15 cellular contexts compared by ENCODE assay signal in the genomic region with DNA sequence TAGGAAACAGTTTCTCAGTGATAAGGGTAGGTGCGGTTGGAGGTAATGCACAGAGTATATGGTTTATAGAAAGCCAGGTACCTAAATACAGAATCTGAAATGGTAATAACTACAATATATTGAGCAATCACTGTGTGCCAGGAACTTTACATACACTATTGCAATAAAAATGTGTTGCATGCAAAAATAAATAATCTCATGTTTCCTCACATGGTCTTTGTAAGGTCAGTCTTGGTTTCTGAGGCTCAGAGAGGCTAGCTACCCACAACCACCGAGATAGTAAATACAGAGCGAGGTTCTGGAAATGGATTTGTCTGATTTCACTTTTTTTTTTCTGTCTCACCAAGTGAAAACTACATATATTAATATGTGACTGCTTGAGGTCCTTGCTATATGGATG.
DNase-seq lines count a peak whose midpoint lies in the region; ATAC-seq and TF ChIP-seq lines count a peak whose summit lies in the region.
"Had no signal": no experiment of that assay in that cellular context is flagged by ENCODE, and none has a peak within 500 bp of the region (broad histone marks: within the 10 kb centered on the region; RNA-seq: fewer than 3 reads in every experiment).

No MANE protein-coding gene starts in this region.

- no peak overlapping the region for H2BK15ac ChIP-seq in IMR-90 (ENCODE audit: low read depth, low read length)

- no peak overlapping the region for H2BK5ac ChIP-seq in IMR-90 (ENCODE audit: low read depth, low read length, poor library complexity, severe bottlenecking)

- H4K5ac ChIP-seq in IMR-90 (ENCODE audit: low read depth, low read length), result no peak overlapping the region

- H3K23ac ChIP-seq in IMR-90 (ENCODE audit: low read depth, low read length), result no peak overlapping the region

- H4K20me1 ChIP-seq in mammary epithelial cell (ENCODE audit: insufficient read depth, low read length) (no peaks in the 10 kb centered on the region), IMR-90 (ENCODE audit: insufficient read depth, low read length) (no peaks in the 10 kb centered on the region), MM.1S (ENCODE audit: insufficient read depth, low read length) (no peaks in the 10 kb centered on the region)
- H4K20me1 ChIP-seq: BLaER1 had no signal

- ATAC-seq in IMR-90 (ENCODE audit: low read depth) (no peak), body of pancreas (no peak)
- ATAC-seq: GM12878 had no signal

- in situ Hi-C loops in mammary epithelial cell (cut with MboI; ENCODE audit: low sequenced_read_pairs in 2 of 2) (no loop called here), IMR-90 (cut with MboI; ENCODE audit: low sequenced_read_pairs) (no loop called here)

- CTCF ChIA-PET in MCF 10A (lab: Yijun Ruan, JAX), result interaction anchor here (1.0 to 1.2 kb wide), 2 partner anchors 10 kb away, joined by 3 to 4 read pairs; no protein-coding TSS in a partner anchor
- CTCF ChIA-PET in mammary epithelial cell (lab: Charles Lee; ENCODE audit: low non-redundant PET), result no interaction called here
- CTCF ChIA-PET in IMR-90 (lab: Yijun Ruan, JAX), result interaction anchor here (0.6 kb wide), 1 partner anchor 30 kb away, joined by 5 read pairs; no protein-coding TSS in a partner anchor

- no peak for TF ChIP-seq CTCF in MCF 10A (IDR thresholded peaks at IDR 0.05; ENCODE audit: unreplicated experiment)
- TF ChIP-seq CTCF in mammary epithelial cell (conservative IDR thresholded peaks at IDR 0.05 in 1 of 2, IDR thresholded peaks at IDR 0.05 in 1 of 2; ENCODE audit: extremely low read depth in 1 of 2, insufficient read depth in 1 of 2, low read depth in 1 of 2, low read length in 2 of 2), result no peak
- TF ChIP-seq CTCF in IMR-90 (conservative IDR thresholded peaks at IDR 0.05; ENCODE audit: low read depth, low read length), result no peak
- no peak for TF ChIP-seq CTCF in choroid plexus epithelial cell (conservative IDR thresholded peaks at IDR 0.05; ENCODE audit: low read depth, low read length)
- TF ChIP-seq CTCF in body of pancreas (IDR thresholded peaks at IDR 0.05), result no peak
- TF ChIP-seq CTCF in MM.1S (IDR thresholded peaks at IDR 0.05; ENCODE audit: low read length), result no peak

- intact Hi-C loops in MCF 10A (cut with micrococcal nuclease) (no loop called here), mammary epithelial cell (cut with micrococcal nuclease) (no loop called here), IMR-90 (cut with micrococcal nuclease) (no loop called here), body of pancreas (cut with DNase I) (no loop called here)

- no peak overlapping the region for H3K4ac ChIP-seq in IMR-90 (ENCODE audit: low read depth, low read length)

- H2AK9ac ChIP-seq in IMR-90 (replicated peaks; ENCODE audit: low read depth, low read length, poor library complexity), result no peak overlapping the region

- no peak overlapping the region for H3K14ac ChIP-seq in IMR-90 (replicated peaks; ENCODE audit: low read depth, low read length)

- H2BK20ac ChIP-seq in IMR-90 (ENCODE audit: low read depth, low read length), result no peak overlapping the region

- POLR2A ChIA-PET in MCF 10A (lab: Yijun Ruan, JAX) (no interaction called here), IMR-90 (lab: Charles Lee; ENCODE audit: unreplicated experiment) (no interaction called here)

- no peak for TF ChIP-seq RAD21 in IMR-90 (IDR thresholded peaks at IDR 0.05; ENCODE audit: low read length)

- no peaks in the 10 kb centered on the region for H3K9me1 ChIP-seq in IMR-90 (ENCODE audit: insufficient read depth, low read length)

- H3K4me1 ChIP-seq in mammary epithelial cell (ENCODE audit: insufficient read depth, low read length) (no peaks in the 10 kb centered on the region), IMR-90 (ENCODE audit: control insufficient read depth, insufficient read depth, low read length) (0 out of 2 replicates have a peak, but pooled peaks cover 2% of the 10 kb centered on the region), body of pancreas (no peaks in the 10 kb centered on the region), MM.1S (ENCODE audit: low read length) (no peaks in the 10 kb centered on the region)
- H3K4me1 ChIP-seq: BLaER1 had no signal

- no peak overlapping the region for H4K91ac ChIP-seq in IMR-90 (ENCODE audit: insufficient read depth, low read depth, low read length)

- no peak overlapping the region for H2AK5ac ChIP-seq in IMR-90 (ENCODE audit: low read depth, low read length)

- peaks cover 25% of the 10 kb centered on the region for H3K27me3 Mint-ChIP-seq in MCF 10A (ENCODE audit: insufficient read depth, unreplicated experiment)

- TF ChIP-seq POLR2A in IMR-90 (IDR thresholded peaks at IDR 0.05; ENCODE audit: low read depth, low read length), result no peak
- TF ChIP-seq POLR2A in body of pancreas (IDR thresholded peaks at IDR 0.05), result no peak

- H3K36me3 ChIP-seq in mammary epithelial cell (ENCODE audit: insufficient read depth, low read length) (no peaks in the 10 kb centered on the region), IMR-90 (ENCODE audit: control insufficient read depth, insufficient read depth, low read length) (no peaks in the 10 kb centered on the region), body of pancreas (replicated peaks in 1 of 2; ENCODE audit: insufficient read depth in 1 of 2, low read depth in 2 of 2) (no peaks in the 10 kb centered on the region), MM.1S (replicated peaks; ENCODE audit: insufficient read depth, low read length) (no peaks in the 10 kb centered on the region)
- H3K36me3 ChIP-seq: BLaER1 had no signal

- H3K9me3 Mint-ChIP-seq in MCF 10A (ENCODE audit: unreplicated experiment), result no peaks in the 10 kb centered on the region
- H3K9me3 Mint-ChIP-seq: HFFc6 had no signal

- H3K79me2 ChIP-seq in mammary epithelial cell (ENCODE audit: insufficient read depth, low read length), result no peaks in the 10 kb centered on the region
- H3K79me2 ChIP-seq in MM.1S (ENCODE audit: low read length), result no peaks in the 10 kb centered on the region

- no peaks in the 10 kb centered on the region for H3K4me1 Mint-ChIP-seq in MCF 10A (ENCODE audit: insufficient read depth, unreplicated experiment)

- H3K9me3 ChIP-seq in mammary epithelial cell (replicated peaks; ENCODE audit: insufficient read depth, low read length) (no peaks in the 10 kb centered on the region), IMR-90 (ENCODE audit: control insufficient read depth, insufficient read depth, low read length) (no peaks in the 10 kb centered on the region), body of pancreas (no peaks in the 10 kb centered on the region), MM.1S (replicated peaks; ENCODE audit: insufficient read depth, low read length) (no peaks in the 10 kb centered on the region)
- H3K9me3 ChIP-seq: BLaER1 had no signal

- H3K4me2 ChIP-seq in mammary epithelial cell (ENCODE audit: insufficient read depth, low read depth, low read length), result no peak overlapping the region
- H3K4me2 ChIP-seq in IMR-90 (ENCODE audit: low read depth, low read length), result no peak overlapping the region; the same call in 1 of the 2 replicates
- H3K4me2 ChIP-seq in MM.1S (ENCODE audit: low read depth, low read length), result no peak overlapping the region
- H3K4me2 ChIP-seq: BLaER1 had no signal

- no peak overlapping the region for H3K27ac ChIP-seq in mammary epithelial cell (ENCODE audit: insufficient read depth, low read depth, low read length)
- no peak overlapping the region for H3K27ac ChIP-seq in IMR-90 (ENCODE audit: insufficient read depth, low read length)
- no peak overlapping the region for H3K27ac ChIP-seq in body of pancreas
- H3K27ac ChIP-seq in MM.1S (ENCODE audit: low read length), result no peak overlapping the region
- H3K27ac ChIP-seq: BLaER1 had no signal

- H3K4me3 Mint-ChIP-seq in MCF 10A (ENCODE audit: unreplicated experiment), result no peak overlapping the region
- H3K4me3 Mint-ChIP-seq: HFFc6 had no signal

- H3K27me3 ChIP-seq in mammary epithelial cell (ENCODE audit: insufficient read depth, low read length) (no peaks in the 10 kb centered on the region), IMR-90 (ENCODE audit: control insufficient read depth, insufficient read depth, low read length) (no peaks in the 10 kb centered on the region), body of pancreas (no peaks in the 10 kb centered on the region), MM.1S (replicated peaks; ENCODE audit: insufficient read depth, low read length) (no peaks in the 10 kb centered on the region)
- H3K27me3 ChIP-seq: BLaER1 had no signal

- no peak overlapping the region for H3K9ac ChIP-seq in mammary epithelial cell (ENCODE audit: insufficient read depth, low read length)
- no peak overlapping the region for H3K9ac ChIP-seq in IMR-90 (ENCODE audit: low read depth, low read length)
- no peak overlapping the region for H3K9ac ChIP-seq in MM.1S (ENCODE audit: low read length)
- H3K9ac ChIP-seq: BLaER1 had no signal

- H3K27ac Mint-ChIP-seq in MCF 10A (ENCODE audit: low read depth, unreplicated experiment), result no peak overlapping the region
- H3K27ac Mint-ChIP-seq: HFFc6 had no signal

- no peak overlapping the region for H3K18ac ChIP-seq in IMR-90 (ENCODE audit: low read depth, low read length)

- no peaks in the 10 kb centered on the region for H3K9me2 ChIP-seq in MM.1S (replicated peaks; ENCODE audit: insufficient read depth, low read length)

- H3K56ac ChIP-seq in IMR-90 (ENCODE audit: extremely low read depth, insufficient read depth, low read length), result no peak overlapping the region

- H3K4me3 ChIP-seq in mammary epithelial cell (replicated peaks in 1 of 3; ENCODE audit: insufficient read depth in 1 of 3, low read depth in 2 of 3, low read length in 3 of 3), result no peak overlapping the region
- H3K4me3 ChIP-seq in IMR-90 (ENCODE audit: insufficient read depth, low read depth, low read length), result no peak overlapping the region
- H3K4me3 ChIP-seq in choroid plexus epithelial cell (ENCODE audit: low read depth, low read length), result no peak overlapping the region
- no peak overlapping the region for H3K4me3 ChIP-seq in body of pancreas
- no peak overlapping the region for H3K4me3 ChIP-seq in MM.1S (ENCODE audit: low read length)
- H3K4me3 ChIP-seq: BLaER1, GM12878 had no signal

- no peaks in the 10 kb centered on the region for H3K79me1 ChIP-seq in IMR-90 (ENCODE audit: low read depth in 1 of 2, low read length in 2 of 2)

- no peak overlapping the region for H2BK120ac ChIP-seq in IMR-90 (ENCODE audit: low read depth, low read length)

- no TSS peak for BruUV-seq in MCF 10A (replicated peaks; lab: Mats Ljungman, UMichigan)
- no TSS peak for BruUV-seq in mammary epithelial cell (replicated peaks; lab: Mats Ljungman, UMichigan)
- BruUV-seq in IMR-90 (replicated peaks; lab: Mats Ljungman, UMichigan), result no TSS peak

- H2AFZ ChIP-seq in mammary epithelial cell (ENCODE audit: low read depth, low read length) (no peak overlapping the region), IMR-90 (replicated peaks; ENCODE audit: low read length, poor library complexity) (no peak overlapping the region), MM.1S (ENCODE audit: low read length) (no peak overlapping the region)

- 96% methylated on average over 3 of the region's 3 CpGs for WGBS in mammary epithelial cell (ENCODE audit: low coverage, missing lambda C conversion rate)
- no CpG with 5 or more reads among the region's 3 CpGs for WGBS in IMR-90 (ENCODE audit: extremely low coverage in 2 of 2, insufficient read length in 1 of 2), 2 experiments
- WGBS in body of pancreas, 2 donors, result 69 to 74% methylated on average over 3 of the region's 3 CpGs

- H3K36me3 Mint-ChIP-seq in MCF 10A (ENCODE audit: insufficient read depth, unreplicated experiment), result no peaks in the 10 kb centered on the region

- H4K8ac ChIP-seq in IMR-90 (ENCODE audit: low read depth in 2 of 2, low read length in 2 of 2), result no peak overlapping the region

- no peaks in the 10 kb centered on the region for H3F3A ChIP-seq in MM.1S (ENCODE audit: insufficient read depth, low read length)

- DNase-seq in MCF 10A (ENCODE audit: unreplicated experiment), result peak; percentile 10
- DNase-seq in mammary epithelial cell, result no peak
- DNase-seq in IMR-90, result peak; percentile 10
- DNase-seq in choroid plexus epithelial cell (ENCODE audit: low read depth), result peak; percentile 27
- no peak for DNase-seq in body of pancreas
- no peak for DNase-seq in MM.1S
- DNase-seq in NCI-H2029 treated with DMSO at 0.1 percent for 48 hours (lab: John Stamatoyannopoulos, UW), result no peak
- DNase-seq: 8988T, AML-193, Calu3, DMS 273 treated with DMSO at 0.1 percent for 48 hours, HCEC 1CT, HFFc6 had no signal

- dilution Hi-C loops in mammary epithelial cell (cut with HindIII; ENCODE audit: low sequenced_read_pairs), result no loop called here
- dilution Hi-C loops in IMR-90 (cut with HindIII; ENCODE audit: low sequenced_read_pairs, unreplicated experiment), result no loop called here

Comparison
In these comparisons a context has a peak if more than half of its experiments do, and no peak if none do; other contexts are left out.
1. DNase-seq: peak in MCF 10A (single experiment), IMR-90 (single experiment) and choroid plexus epithelial cell (single experiment); none in mammary epithelial cell (single experiment), body of pancreas (0 of 4), MM.1S (single experiment) and NCI-H2029 treated with DMSO at 0.1 percent for 48 hours (single experiment).